In the genomic region with DNA sequence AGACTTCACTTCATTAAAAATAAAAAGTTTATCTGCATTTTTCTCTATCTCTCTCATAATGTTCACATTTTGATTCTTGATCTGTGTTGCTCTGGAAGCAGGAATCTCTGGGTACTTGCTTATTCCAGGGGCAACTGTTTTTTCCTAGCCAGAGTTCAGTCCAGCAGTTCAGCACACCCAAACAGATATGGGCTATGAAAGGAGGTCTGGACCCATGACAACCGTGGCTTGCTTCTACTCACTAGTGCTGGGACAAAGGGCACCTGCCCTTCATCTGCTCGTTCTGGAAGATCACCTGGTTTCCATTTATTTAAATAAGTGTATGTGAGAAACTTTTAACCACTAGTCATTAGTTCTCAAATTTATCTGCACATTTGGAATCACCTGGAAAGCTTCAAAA, we compare ENCODE assay signal across 22 cellular contexts.
"Had no signal": no experiment of that assay in that cellular context is flagged by ENCODE, and none has a peak within 500 bp of the region (broad histone marks: within the 10 kb centered on the region; RNA-seq: fewer than 3 reads in every experiment).

No MANE protein-coding gene starts in this region.

- H3K27me3 ChIP-seq: adrenal gland, Peyer's patch had no signal

- H3K27me3 Mint-ChIP-seq: activated CD8-positive, alpha-beta T cell treated with anti-CD3 and anti-CD28 coated beads for 36 hours; activated naive CD8-positive, alpha-beta T cell treated with anti-CD3 and anti-CD28 coated beads, Interleukin-2, amount 10 ng/mL, durations not matched to agents 7 days and 5 days had no signal

- H3K4me1 ChIP-seq: adrenal gland had no signal

- H3K9ac ChIP-seq: KMS-11 had no signal

- H3K36me3 ChIP-seq: adrenal gland, Peyer's patch had no signal

- H3K9me3 Mint-ChIP-seq: activated CD8-positive, alpha-beta T cell treated with anti-CD3 and anti-CD28 coated beads for 36 hours; activated naive CD8-positive, alpha-beta T cell treated with anti-CD3 and anti-CD28 coated beads, Interleukin-2, amount 10 ng/mL, durations not matched to agents 7 days and 5 days; activated T-cell treated with anti-CD3 and anti-CD28 coated beads, Interleukin-2, amount 50 U/mL, for 4 hours had no signal

- H3K27ac ChIP-seq: adrenal gland, KMS-11, Peyer's patch had no signal

- H3K4me2 ChIP-seq: KMS-11 had no signal

- H3K27ac Mint-ChIP-seq: activated CD8-positive, alpha-beta T cell treated with anti-CD3 and anti-CD28 coated beads for 36 hours; activated naive CD8-positive, alpha-beta T cell treated with anti-CD3 and anti-CD28 coated beads, Interleukin-2, amount 10 ng/mL, durations not matched to agents 7 days and 5 days had no signal

- H3K4me3 Mint-ChIP-seq: activated CD8-positive, alpha-beta T cell treated with anti-CD3 and anti-CD28 coated beads for 36 hours; activated naive CD8-positive, alpha-beta T cell treated with anti-CD3 and anti-CD28 coated beads, Interleukin-2, amount 10 ng/mL, durations not matched to agents 7 days and 5 days; activated T-cell treated with anti-CD3 and anti-CD28 coated beads, Interleukin-2, amount 50 U/mL, for 4 hours had no signal

- DNase-seq: activated CD4-positive, alpha-beta T cell treated with anti-CD3 and anti-CD28 coated beads for 4 hours; activated CD8-positive, alpha-beta T cell treated with anti-CD3 and anti-CD28 coated beads for 36 hours; activated effector memory CD4-positive, alpha-beta T cell treated with anti-CD3 and anti-CD28 coated beads, Interleukin-2, amount 50 U/mL, for 16 hours; activated naive CD4-positive, alpha-beta T cell treated with Interleukin-2 at 50 U/mL for 16 hours; activated naive CD8-positive, alpha-beta T cell treated with anti-CD3 and anti-CD28 coated beads, Interleukin-2, amount 10 ng/mL, durations not matched to agents 7 days and 5 days; activated T-cell treated with anti-CD3 and anti-CD28 coated beads, Interleukin-2, amount 50 U/mL, for 4 hours; adrenal gland; anterior cingulate cortex; cerebellar nuclear complex; NCI-H1092; NCI-H1417 treated with DMSO at 0.1 percent for 48 hours; NCI-H1694; NCI-H2029; NCI-H510A treated with DMSO at 0.1 percent for 48 hours; NCI-H69; NK-92 treated with Interleukin-12 subunit alpha and Interleukin-12 subunit beta, amount 100 ng/mL, for 24 hours; OCI-M1; Peyer's patch; SHP77 treated with DMSO at 0.1 percent for 48 hours; SW 1271 had no signal

- H3K4me3 ChIP-seq: adrenal gland, Peyer's patch had no signal

- H3K9me3 ChIP-seq: adrenal gland, Peyer's patch had no signal

- ATAC-seq: activated CD4-positive, CD25-positive, alpha-beta regulatory T cell treated with anti-CD3 and anti-CD28 coated beads, Interleukin-2, amount 50 U/mL, for 24 hours; activated CD8-positive, alpha-beta T cell treated with anti-CD3 and anti-CD28 coated beads for 36 hours; activated T-cell treated with anti-CD3 and anti-CD28 coated beads, Interleukin-2, amount 50 U/mL, for 4 hours had no signal
